In the genomic region with DNA sequence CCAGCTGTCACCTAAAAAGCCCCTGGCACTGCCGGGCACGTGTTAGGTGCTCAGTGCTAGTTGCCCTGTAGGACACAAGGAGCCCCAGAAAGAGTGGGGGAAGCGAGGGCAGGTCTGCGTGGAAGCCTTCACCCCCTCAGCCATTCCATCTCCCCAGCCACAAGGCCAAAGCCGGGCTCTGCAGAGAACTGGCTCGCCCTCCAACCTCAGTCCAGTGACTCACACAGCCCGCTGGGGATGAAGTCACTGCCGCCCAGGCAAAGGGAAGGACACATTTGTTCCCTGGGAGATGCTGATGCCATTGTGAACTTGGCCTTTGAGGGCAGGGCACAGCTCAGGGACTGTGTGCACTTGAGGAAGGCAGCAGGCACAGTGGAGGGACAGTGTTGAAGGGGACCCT, we compare ENCODE assay signal across 10 cellular contexts. TPM values are rescaled to one million over a fixed set of nuclear protein-coding genes. Genes with fewer than 3 reads are reported as not detected.
A peak's percentile ranks its signal among the peaks of the same experiment; 100 is the strongest.
DNase-seq lines count a peak whose midpoint lies in the region; ATAC-seq and TF ChIP-seq lines count a peak whose summit lies in the region.
"Had no signal": no experiment of that assay in that cellular context is flagged by ENCODE, and none has a peak within 500 bp of the region (broad histone marks: within the 10 kb centered on the region; RNA-seq: fewer than 3 reads in every experiment).

No MANE protein-coding gene starts in this region.

- DNase-seq in H4 (ENCODE audit: low spot score) = peak; percentile 70
- peak in 33 of 42 donors; percentile 50 to 88 (median 69) for DNase-seq in head of caudate nucleus
- DNase-seq in spleen = peak; percentile 63
- DNase-seq in lower leg skin (ENCODE audit: low spot score in 2 of 2) = no peak
- DNase-seq in NCI-H2227 treated with DMSO at 0.1 percent for 48 hours (lab: John Stamatoyannopoulos, UW) = no peak
- DNase-seq: NCI-H2029 treated with DMSO at 0.1 percent for 48 hours had no signal

- intact Hi-C loops in head of caudate nucleus (cut with DNase I) (no loop called here), spleen (cut with DNase I; ENCODE audit: low total_unique reads) (no loop called here), lower leg skin (cut with DNase I; ENCODE audit: low total_unique reads) (no loop called here)

- peaks cover 0 to 28% (median 13%) of the 10 kb centered on the region in 6 donors for H3K4me1 ChIP-seq in spleen

- no peak for TF ChIP-seq CTCF in spleen (IDR thresholded peaks at IDR 0.05 in 8 of 11, conservative IDR thresholded peaks at IDR 0.05 in 3 of 11)
- no peak for TF ChIP-seq CTCF in lower leg skin (IDR thresholded peaks at IDR 0.05)

- H3K9me3 ChIP-seq in spleen = no peaks in the 10 kb centered on the region

- WGBS in spleen, 5 donors = 58 to 90% (median 78%) methylated on average over 4 to 8 of the region's 8 CpGs
- 62 to 84% methylated on average over 8 of the region's 8 CpGs for WGBS in lower leg skin, 2 donors

- no peak overlapping the region for H3K27ac ChIP-seq in spleen
- H3K27ac ChIP-seq: cardiac muscle cell, VCaP had no signal

- H3K4me3 ChIP-seq in spleen = no peak overlapping the region
- H3K4me3 ChIP-seq in lower leg skin (ENCODE audit: low read depth, poor library complexity, severe bottlenecking) = no peak overlapping the region
- H3K4me3 ChIP-seq: cardiac muscle cell had no signal

- ATAC-seq in SK-N-SH treated with all-trans-retinoic acid at 6 μM for 48 hours (peak; percentile 45), HG03565 (IDR thresholded peaks at IDR 0.05; ENCODE audit: unreplicated experiment) (no peak)

- no peaks in the 10 kb centered on the region for H3K36me3 ChIP-seq in spleen
- H3K36me3 ChIP-seq: cardiac muscle cell had no signal

- TF ChIP-seq POLR2A in spleen (IDR thresholded peaks at IDR 0.05) (no peak), lower leg skin (IDR thresholded peaks at IDR 0.05) (no peak)

- no peaks in the 10 kb centered on the region for H3K27me3 ChIP-seq in spleen (replicated peaks in 1 of 7)
- H3K27me3 ChIP-seq: cardiac muscle cell had no signal

TF ChIP-seq in SK-N-SH treated with all-trans-retinoic acid at 6 μM for 48 hours, 23 proteins besides CTCF, POLR2A, EP300 and RAD21:
- TF ChIP-seq, protein P1, sequence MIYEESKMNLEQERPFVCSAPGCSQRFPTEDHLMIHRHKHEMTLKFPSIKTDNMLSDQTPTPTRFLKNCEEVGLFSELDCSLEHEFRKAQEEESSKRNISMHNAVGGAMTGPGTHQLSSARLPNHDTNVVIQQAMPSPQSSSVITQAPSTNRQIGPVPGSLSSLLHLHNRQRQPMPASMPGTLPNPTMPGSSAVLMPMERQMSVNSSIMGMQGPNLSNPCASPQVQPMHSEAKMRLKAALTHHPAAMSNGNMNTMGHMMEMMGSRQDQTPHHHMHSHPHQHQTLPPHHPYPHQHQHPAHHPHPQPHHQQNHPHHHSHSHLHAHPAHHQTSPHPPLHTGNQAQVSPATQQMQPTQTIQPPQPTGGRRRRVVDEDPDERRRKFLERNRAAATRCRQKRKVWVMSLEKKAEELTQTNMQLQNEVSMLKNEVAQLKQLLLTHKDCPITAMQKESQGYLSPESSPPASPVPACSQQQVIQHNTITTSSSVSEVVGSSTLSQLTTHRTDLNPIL (CRISPR knock-in tag; IDR thresholded peaks at IDR 0.05; ENCODE audit: low read depth) = 0 out of 2 replicates have a peak, but pooled peaks have one; percentile 23
- no peak for TF ChIP-seq CSDC2 (CRISPR knock-in tag; IDR thresholded peaks at IDR 0.05)

RNA-seq across cellular contexts. Expression of a gene that starts 48.1 kb away (rescaled TPM):
- total RNA-seq in H4 (2014; rRNA removed; shearing (Covaris generic)) = 4.6 and 5.7 TPM in 2 replicates
- total RNA-seq in spleen = 100 to 1,000 TPM; 107 to 170 (median 123) TPM
- 10 to 100 TPM; 23.0 to 39.1 (median 38.7) TPM for polyA plus RNA-seq in spleen
- 10 to 100 TPM; 31.9 to 35.8 (median 34.8) TPM for total RNA-seq in lower leg skin

Comparison
In these comparisons a context has a peak if more than half of its experiments do, and no peak if none do; other contexts are left out.
1. DNase-seq: peak in H4 (single experiment), head of caudate nucleus (33 of 42) and spleen (single experiment); none in lower leg skin (0 of 2) and NCI-H2227 treated with DMSO at 0.1 percent for 48 hours (single experiment).